ENCODE assay signal across 12 cellular contexts in the genomic region with DNA sequence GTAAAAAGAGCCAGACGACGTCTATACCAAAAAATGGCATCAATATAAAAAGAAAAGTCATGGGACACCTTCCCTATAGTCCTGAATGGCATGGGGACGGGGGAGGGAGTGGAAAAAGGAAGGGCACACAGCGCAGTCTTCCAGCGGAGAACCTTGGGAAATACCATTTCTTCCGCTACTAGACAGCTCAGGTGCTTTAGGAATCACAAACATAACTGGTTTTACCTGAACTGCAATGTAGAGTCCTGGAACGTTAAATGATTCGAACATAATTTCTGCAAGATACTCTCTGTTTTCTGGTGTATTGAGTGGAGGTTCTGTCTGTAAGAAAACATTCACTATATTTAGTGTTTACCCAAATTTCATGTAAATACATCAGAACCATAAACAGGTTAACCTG. TPM values are rescaled to one million over a fixed set of nuclear protein-coding genes. Genes with fewer than 3 reads are reported as not detected.
DNase-seq lines count a peak whose midpoint lies in the region; ATAC-seq, FAIRE-seq and TF ChIP-seq lines count a peak whose summit lies in the region.
"Not testable (repeated sequence)": the region's sequence is repeated elsewhere in the genome, so short reads cannot be mapped to it uniquely, and the experiment has no call there.
"Had no signal": no experiment of that assay in that cellular context is flagged by ENCODE, and none has a peak within 500 bp of the region (broad histone marks: within the 10 kb centered on the region; RNA-seq: fewer than 3 reads in every experiment).

No MANE protein-coding gene starts in this region.

- not testable (repeated sequence) for TF ChIP-seq CTCF in body of pancreas (IDR thresholded peaks at IDR 0.05); epithelial cell of esophagus (IDR thresholded peaks at IDR 0.05; ENCODE audit: insufficient read depth, low read depth, low read length, missing control alignments); lower lobe of right lung (IDR thresholded peaks at IDR 0.05); pancreas (IDR thresholded peaks at IDR 0.05); type B pancreatic cell (conservative IDR thresholded peaks at IDR 0.05); upper lobe of right lung (IDR thresholded peaks at IDR 0.05)

- TF ChIP-seq POLR2A in body of pancreas (IDR thresholded peaks at IDR 0.05) = not testable (repeated sequence)

- H3K4me1 Mint-ChIP-seq in type B pancreatic cell (ENCODE audit: unreplicated experiment) = not testable (repeated sequence)

- FAIRE-seq in pancreas (lab: Jason Lieb, UNC) = not testable (repeated sequence)

- H3K9me3 Mint-ChIP-seq in type B pancreatic cell = not testable (repeated sequence)

- H3K4me1 ChIP-seq in body of pancreas = peaks cover 12% of the 10 kb centered on the region
- not testable (repeated sequence) for H3K4me1 ChIP-seq in lower lobe of right lung, pancreas, upper lobe of right lung

- peak overlapping the region; percentile 36 for H3K4me3 Mint-ChIP-seq in type B pancreatic cell

- H3K4me3 ChIP-seq in body of pancreas; epithelial cell of esophagus (ENCODE audit: low read length); lower lobe of right lung; pancreas; upper lobe of right lung: not testable (repeated sequence)

- 45 to 61% methylated on average over 8 of the region's 8 CpGs for WGBS in body of pancreas, 2 donors
- 47 to 49% methylated on average over 8 of the region's 8 CpGs for WGBS in pancreas, 2 donors

- H3K27me3 ChIP-seq in body of pancreas; lower lobe of right lung (ENCODE audit: low read depth); pancreas; upper lobe of right lung: not testable (repeated sequence)

- H3K27me3 Mint-ChIP-seq in type B pancreatic cell = not testable (repeated sequence)

- intact Hi-C loops in body of pancreas (cut with DNase I); lower lobe of right lung (cut with DNase I); pancreas (cut with DNase I); upper lobe of right lung (cut with DNase I): not testable (repeated sequence)

- peak overlapping the region; percentile 25 for H3K27ac Mint-ChIP-seq in type B pancreatic cell

- not testable (repeated sequence) for H3K36me3 Mint-ChIP-seq in type B pancreatic cell

- H3K36me3 ChIP-seq in body of pancreas (replicated peaks in 1 of 2; ENCODE audit: insufficient read depth in 1 of 2, low read depth in 2 of 2); lower lobe of right lung; pancreas; upper lobe of right lung: not testable (repeated sequence)

- H3K27ac ChIP-seq in body of pancreas (peak overlapping the region in 1 of 4 donors; percentile 41), pancreas (peak overlapping the region in 2 of 4 donors; percentile 4 to 27)
- not testable (repeated sequence) for H3K27ac ChIP-seq in lower lobe of right lung, upper lobe of right lung

- ATAC-seq in body of pancreas (peak; percentile 41), lower lobe of right lung (peak; percentile 71 to 89), pancreas (peak in 3 of 4 donors; percentile 56 to 60 (median 58)), upper lobe of right lung (peak; percentile 81)

- DNase-seq in body of pancreas; lower lobe of right lung; pancreas; type B pancreatic cell (ENCODE audit: extremely low spot score, unreplicated experiment); upper lobe of right lung: not testable (repeated sequence)
- DNase-seq in epithelial cell of esophagus (ENCODE audit: low read depth) = peak; percentile 29

- H3K9me3 ChIP-seq in body of pancreas, lower lobe of right lung, pancreas, upper lobe of right lung: not testable (repeated sequence)

RNA-seq across cellular contexts. Expression of a gene that starts 28.1 kb away (rescaled TPM):
- total RNA-seq in body of pancreas (10 to 100 TPM in 1 of 2 donors, 1 to 10 TPM in 1; 4.9 to 25.2 TPM), lower lobe of right lung (16.2 TPM), pancreas (10 to 100 TPM in 1 of 6 donors, 1 to 10 TPM in 5; 7.1 to 10.3 (median 8.8) TPM), type B pancreatic cell (ENCODE audit: low replicate concordance) (13.0 and 17.7 TPM in 2 replicates), upper lobe of right lung (10.2 TPM)
- polyA plus RNA-seq in pancreas = 10 to 100 TPM in 1 of 2 donors, 1 to 10 TPM in 1; 7.1 to 11.2 TPM
- total RNA-seq: G401 had no signal

RNA-seq across cellular contexts. Expression of a gene that starts 28.3 kb away (rescaled TPM):
- total RNA-seq in body of pancreas (10 to 100 TPM; 35.5 to 69.9 TPM), lower lobe of right lung (18.6 TPM), pancreas (10 to 100 TPM; 12.3 to 26.5 (median 17.7) TPM), type B pancreatic cell (ENCODE audit: low replicate concordance) (4.8 and 8.7 TPM in 2 replicates), upper lobe of right lung (20.1 TPM)
- polyA plus RNA-seq in pancreas = 10 to 100 TPM in 1 of 2 donors, 1 to 10 TPM in 1; 9.0 to 10.9 TPM

RNA-seq across cellular contexts. Expression of a gene that starts 46.4 kb away (rescaled TPM):
- total RNA-seq in body of pancreas (100 to 1,000 TPM; 245 to 400 TPM), lower lobe of right lung (144 TPM), pancreas (100 to 1,000 TPM; 125 to 408 (median 236) TPM), type B pancreatic cell (ENCODE audit: low replicate concordance) (16.3 and 109 TPM in 2 replicates), upper lobe of right lung (259 TPM)
- 100 to 1,000 TPM; 184 to 246 TPM for polyA plus RNA-seq in pancreas
- total RNA-seq: A673; CD4-positive, alpha-beta memory T cell; CD4-positive, CD25-positive, alpha-beta regulatory T cell; CD8-positive, alpha-beta memory T cell had no signal
- polyA plus RNA-seq: CD14-positive monocyte; CD4-positive, alpha-beta memory T cell; CD4-positive, CD25-positive, alpha-beta regulatory T cell; CD8-positive, alpha-beta memory T cell had no signal
